In the genomic region with DNA sequence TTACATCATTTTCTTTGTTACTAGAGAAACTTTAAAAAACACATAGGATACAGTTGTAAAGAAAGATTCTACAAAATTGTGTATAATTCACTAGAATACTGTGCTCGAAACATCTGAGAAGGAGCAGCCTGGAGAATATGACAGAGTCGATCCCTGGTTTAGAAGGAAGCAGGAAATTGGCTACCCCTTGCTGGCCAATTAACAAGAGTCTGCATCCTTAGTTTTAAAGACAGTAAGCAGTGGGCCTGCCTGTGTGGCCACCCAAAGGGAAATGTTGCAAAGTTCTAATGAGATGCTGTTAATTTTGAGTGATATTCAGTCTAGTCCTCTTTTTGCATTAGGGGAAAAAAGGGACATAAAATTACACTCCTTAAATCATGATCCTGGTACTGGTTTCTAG, we compare ENCODE assay signal across 33 cellular contexts.
DNase-seq lines count a peak whose midpoint lies in the region; ATAC-seq and TF ChIP-seq lines count a peak whose summit lies in the region.
"Had no signal": no experiment of that assay in that cellular context is flagged by ENCODE, and none has a peak within 500 bp of the region (broad histone marks: within the 10 kb centered on the region; RNA-seq: fewer than 3 reads in every experiment).

No MANE protein-coding gene starts in this region.

- H3K36me3 ChIP-seq in SK-N-SH (replicated peaks in 1 of 2; ENCODE audit: control insufficient read depth in 1 of 2, insufficient read depth in 2 of 2, low read length in 1 of 2): no peaks in the 10 kb centered on the region
- H3K36me3 ChIP-seq in mesenchymal stem cell (ENCODE audit: control insufficient read depth in 1 of 2, insufficient read depth in 2 of 2, low read depth in 1 of 2, low read length in 2 of 2): no peaks in the 10 kb centered on the region
- H3K36me3 ChIP-seq: BLaER1, left ventricle myocardium inferior, ovary, Peyer's patch, upper lobe of left lung had no signal

- no peaks in the 10 kb centered on the region for H3K36me3 Mint-ChIP-seq in type B pancreatic cell
- H3K36me3 Mint-ChIP-seq: mesothelial cell of epicardium; naive thymus-derived CD4-positive, alpha-beta T cell; stimulated activated memory B cell treated with anti-CD40 and anti-IgM and Interleukin-4, amounts not matched to agents 10 μg/mL and 1 μg/mL and 100 μg/mL, for 72 hours had no signal

- no peak for TF ChIP-seq RAD21 in SK-N-SH (IDR thresholded peaks at IDR 0.05; ENCODE audit: low read length)

- H2BK120ac ChIP-seq in mesenchymal stem cell (ENCODE audit: low read depth, low read length): no peak overlapping the region

- H2AFZ ChIP-seq in SK-N-SH (ENCODE audit: low read depth): no peak overlapping the region
- no peak overlapping the region for H2AFZ ChIP-seq in mesenchymal stem cell (ENCODE audit: low read depth, low read length)

- no peak overlapping the region for H2BK15ac ChIP-seq in mesenchymal stem cell (ENCODE audit: low read depth, poor library complexity, severe bottlenecking)

- no peaks in the 10 kb centered on the region for H3K79me2 ChIP-seq in SK-N-SH (ENCODE audit: insufficient read depth)

- H3K4me1 ChIP-seq in SK-N-SH (ENCODE audit: control insufficient read depth in 1 of 2, insufficient read depth in 2 of 2, low read depth in 1 of 2, low read length in 1 of 2): peaks cover 7 to 9% of the 10 kb centered on the region in 2 experiments; a peak in 2 of 4 replicates
- no peaks in the 10 kb centered on the region for H3K4me1 ChIP-seq in mesenchymal stem cell (ENCODE audit: control insufficient read depth, insufficient read depth, low read depth, low read length)
- H3K4me1 ChIP-seq: left ventricle myocardium inferior, Peyer's patch, upper lobe of left lung had no signal

- CTCF ChIA-PET in SK-N-SH (lab: Yijun Ruan, JAX): interaction anchor here (1.0 to 2.0 kb wide), 3 partner anchors 12 to 1058 kb away, joined by 3 to 6 read pairs (median 5); no protein-coding TSS in a partner anchor

- H4K20me1 ChIP-seq in SK-N-SH (ENCODE audit: insufficient read depth): no peaks in the 10 kb centered on the region
- H4K20me1 ChIP-seq: BLaER1 had no signal

- TF ChIP-seq EP300 in SK-N-SH (IDR thresholded peaks at IDR 0.05; ENCODE audit: borderline replicate concordance in 1 of 2, low read depth in 1 of 2, low read length in 1 of 2): no peak

- H3K18ac ChIP-seq in mesenchymal stem cell (ENCODE audit: low read depth in 1 of 2, low read length in 2 of 2): no peak overlapping the region

- H3K27ac ChIP-seq in SK-N-SH (ENCODE audit: low read depth in 2 of 2, low read length in 1 of 2) (peak overlapping the region in 1 of 2 experiments; percentile 90; a peak in 2 of 4 replicates), mesenchymal stem cell (ENCODE audit: low read length, poor library complexity, severe bottlenecking) (no peak overlapping the region)
- H3K27ac ChIP-seq: BLaER1, left ventricle myocardium inferior, ovary, Peyer's patch, skin epidermis, upper lobe of left lung had no signal

- no peak for ATAC-seq in SK-N-SH treated with all-trans-retinoic acid at 6 μM for 48 hours
- no peak for ATAC-seq in GM18907 (IDR thresholded peaks at IDR 0.05; ENCODE audit: unreplicated experiment)
- ATAC-seq: effector memory CD8-positive, alpha-beta T cell; K562; naive thymus-derived CD4-positive, alpha-beta T cell; stimulated activated memory B cell treated with anti-CD40 and anti-IgM and Interleukin-4, amounts not matched to agents 10 μg/mL and 1 μg/mL and 100 μg/mL, for 72 hours had no signal

- H2BK5ac ChIP-seq in mesenchymal stem cell (ENCODE audit: low read depth, low read length, poor library complexity, severe bottlenecking): no peak overlapping the region

- in situ Hi-C loops in ACHN (cut with HindIII; ENCODE audit: low pct_ligation_motif_present, low pct_unique_long_range_greater_than_20kb, low sequenced_read_pairs): no loop called here

- no peaks in the 10 kb centered on the region for H3K9me2 ChIP-seq in SK-N-SH

- WGBS in SK-N-SH (ENCODE audit: low lambda C conversion rate): 19% methylated on average over 2 of the region's 2 CpGs
- WGBS in mesenchymal stem cell: 39% methylated on average over 2 of the region's 2 CpGs

- H3K4me2 ChIP-seq in SK-N-SH (no peak overlapping the region), mesenchymal stem cell (ENCODE audit: low read length, poor library complexity, severe bottlenecking) (no peak overlapping the region)
- H3K4me2 ChIP-seq: BLaER1 had no signal

- H3K9ac ChIP-seq in SK-N-SH (no peak overlapping the region), mesenchymal stem cell (ENCODE audit: low read length) (no peak overlapping the region)
- H3K9ac ChIP-seq: BLaER1 had no signal

- no peak overlapping the region for H2AK5ac ChIP-seq in mesenchymal stem cell (ENCODE audit: low read length, severe bottlenecking)

- H3K79me1 ChIP-seq in mesenchymal stem cell (replicated peaks; ENCODE audit: low read length, poor library complexity, severe bottlenecking): no peaks in the 10 kb centered on the region

- H3K4me3 Mint-ChIP-seq in type B pancreatic cell: peak overlapping the region; percentile 19
- H3K4me3 Mint-ChIP-seq: activated CD4-positive, alpha-beta memory T cell treated with anti-CD3 and anti-CD28 coated beads, Interleukin-2, amount 10 ng/mL, durations not matched to agents 7 days and 5 days; effector memory CD8-positive, alpha-beta T cell; mesothelial cell of epicardium; naive thymus-derived CD4-positive, alpha-beta T cell; stimulated activated memory B cell treated with anti-CD40 and anti-IgM and Interleukin-4, amounts not matched to agents 10 μg/mL and 1 μg/mL and 100 μg/mL, for 72 hours; T-helper 2 cell treated with Interferon-gamma antibody and Interleukin-4, amounts not matched to agents 5 μg/mL and 100 μg/mL, for 36 hours had no signal

- H3K9me3 ChIP-seq in SK-N-SH: no peaks in the 10 kb centered on the region
- H3K9me3 ChIP-seq in mesenchymal stem cell (ENCODE audit: control insufficient read depth, low read length): peaks cover 7% of the 10 kb centered on the region
- H3K9me3 ChIP-seq: BLaER1, left ventricle myocardium inferior, ovary, Peyer's patch, upper lobe of left lung had no signal

- POLR2A ChIA-PET in SK-N-SH (lab: Yijun Ruan, JAX): no interaction called here

- H4K91ac ChIP-seq in mesenchymal stem cell (ENCODE audit: low read length): no peak overlapping the region

- H3K27ac Mint-ChIP-seq in type B pancreatic cell: no peak overlapping the region
- H3K27ac Mint-ChIP-seq: activated CD4-positive, alpha-beta memory T cell treated with anti-CD3 and anti-CD28 coated beads, Interleukin-2, amount 10 ng/mL, durations not matched to agents 7 days and 5 days; effector memory CD8-positive, alpha-beta T cell; mesothelial cell of epicardium; naive thymus-derived CD4-positive, alpha-beta T cell; stimulated activated memory B cell treated with anti-CD40 and anti-IgM and Interleukin-4, amounts not matched to agents 10 μg/mL and 1 μg/mL and 100 μg/mL, for 72 hours; T-helper 2 cell treated with Interferon-gamma antibody and Interleukin-4, amounts not matched to agents 5 μg/mL and 100 μg/mL, for 36 hours had no signal

- no peaks in the 10 kb centered on the region for H3K27me3 Mint-ChIP-seq in type B pancreatic cell
- H3K27me3 Mint-ChIP-seq: activated CD4-positive, alpha-beta memory T cell treated with anti-CD3 and anti-CD28 coated beads, Interleukin-2, amount 10 ng/mL, durations not matched to agents 7 days and 5 days; effector memory CD8-positive, alpha-beta T cell; naive thymus-derived CD4-positive, alpha-beta T cell; stimulated activated memory B cell treated with anti-CD40 and anti-IgM and Interleukin-4, amounts not matched to agents 10 μg/mL and 1 μg/mL and 100 μg/mL, for 72 hours had no signal

- H3K9me3 Mint-ChIP-seq in type B pancreatic cell: no peaks in the 10 kb centered on the region
- H3K9me3 Mint-ChIP-seq: mesothelial cell of epicardium had no signal

- H3K14ac ChIP-seq in mesenchymal stem cell (ENCODE audit: low read length in 2 of 2): no peak overlapping the region

- no peak overlapping the region for H3K4ac ChIP-seq in mesenchymal stem cell (ENCODE audit: low read depth in 1 of 2, low read length in 2 of 2)

- H3K4me1 Mint-ChIP-seq in type B pancreatic cell (ENCODE audit: unreplicated experiment): peaks cover 29% of the 10 kb centered on the region
- H3K4me1 Mint-ChIP-seq: activated CD4-positive, alpha-beta memory T cell treated with anti-CD3 and anti-CD28 coated beads, Interleukin-2, amount 10 ng/mL, durations not matched to agents 7 days and 5 days; naive thymus-derived CD4-positive, alpha-beta T cell; stimulated activated memory B cell treated with anti-CD40 and anti-IgM and Interleukin-4, amounts not matched to agents 10 μg/mL and 1 μg/mL and 100 μg/mL, for 72 hours had no signal

- peak; percentile 21 for DNase-seq in SK-N-SH
- peak; percentile 52 for DNase-seq in NCI-H345 treated with DMSO at 0.1 percent for 48 hours (lab: John Stamatoyannopoulos, UW; ENCODE audit: unreplicated experiment)
- peak; percentile 19 for DNase-seq in mesenchymal stem cell
- no peak for DNase-seq in type B pancreatic cell (ENCODE audit: extremely low spot score, unreplicated experiment)
- no peak for DNase-seq in ACHN
- no peak for DNase-seq in COLO829 (ENCODE audit: low spot score)
- DNase-seq: activated CD4-positive, alpha-beta memory T cell treated with anti-CD3 and anti-CD28 coated beads, Interleukin-2, amount 10 ng/mL, durations not matched to agents 7 days and 5 days; activated CD8-positive, alpha-beta memory T cell treated with anti-CD3 and anti-CD28 coated beads, Interleukin-2, amount 50 U/mL, for 4 hours; activated naive CD4-positive, alpha-beta T cell treated with Interleukin-2 at 50 U/mL for 16 hours; central memory CD4-positive, alpha-beta T cell; cortex of kidney; DND-41; effector memory CD8-positive, alpha-beta T cell; erythroblast; GF-D8; GOT3; islet precursor cell; left ventricle myocardium inferior; naive thymus-derived CD4-positive, alpha-beta T cell; NCI-H2081; NCI-H526; ovary; Peyer's patch; SHP77; upper lobe of left lung had no signal

- H2BK12ac ChIP-seq in mesenchymal stem cell (ENCODE audit: low read length in 2 of 2): no peak overlapping the region

- H3F3A ChIP-seq in SK-N-SH (replicated peaks; ENCODE audit: insufficient read depth): no peaks in the 10 kb centered on the region

- H3K4me3 ChIP-seq in SK-N-SH (ENCODE audit: low read depth in 2 of 2, low read length in 1 of 2): no peak overlapping the region
- H3K4me3 ChIP-seq in mesenchymal stem cell (ENCODE audit: insufficient read depth in 1 of 2, low read depth in 1 of 2, low read length in 2 of 2): no peak overlapping the region
- H3K4me3 ChIP-seq: BLaER1, K562, left ventricle myocardium inferior, ovary, Peyer's patch, skin epidermis, upper lobe of left lung had no signal

- H3K23ac ChIP-seq in mesenchymal stem cell (ENCODE audit: low read length in 2 of 2): no peak overlapping the region

- TF ChIP-seq CTCF in SK-N-SH (IDR thresholded peaks at IDR 0.05): no peak
- TF ChIP-seq CTCF in type B pancreatic cell (conservative IDR thresholded peaks at IDR 0.05): no peak

- H3K27me3 ChIP-seq in SK-N-SH (ENCODE audit: insufficient read depth) (no peaks in the 10 kb centered on the region), mesenchymal stem cell (ENCODE audit: control insufficient read depth in 1 of 2, insufficient read depth in 1 of 2, low read length in 2 of 2) (no peaks in the 10 kb centered on the region)
- H3K27me3 ChIP-seq: BLaER1, ovary, Peyer's patch, upper lobe of left lung had no signal

- no peak overlapping the region for H4K8ac ChIP-seq in mesenchymal stem cell (ENCODE audit: low read length)

TF ChIP-seq in SK-N-SH treated with all-trans-retinoic acid at 6 μM for 48 hours, 23 proteins besides CTCF, POLR2A, EP300 and RAD21 (continues in another document):
- no peak for TF ChIP-seq ZNF70 (CRISPR knock-in tag; IDR thresholded peaks at IDR 0.05)

Comparison
In these comparisons a context has a peak if more than half of its experiments do, and no peak if none do; other contexts are left out.
1. DNase-seq: peak in SK-N-SH (single experiment), NCI-H345 treated with DMSO at 0.1 percent for 48 hours (single experiment) and mesenchymal stem cell (single experiment); none in type B pancreatic cell (single experiment), ACHN (single experiment) and COLO829 (single experiment).